ENCODE assay signal across 8 cellular contexts in the genomic region with DNA sequence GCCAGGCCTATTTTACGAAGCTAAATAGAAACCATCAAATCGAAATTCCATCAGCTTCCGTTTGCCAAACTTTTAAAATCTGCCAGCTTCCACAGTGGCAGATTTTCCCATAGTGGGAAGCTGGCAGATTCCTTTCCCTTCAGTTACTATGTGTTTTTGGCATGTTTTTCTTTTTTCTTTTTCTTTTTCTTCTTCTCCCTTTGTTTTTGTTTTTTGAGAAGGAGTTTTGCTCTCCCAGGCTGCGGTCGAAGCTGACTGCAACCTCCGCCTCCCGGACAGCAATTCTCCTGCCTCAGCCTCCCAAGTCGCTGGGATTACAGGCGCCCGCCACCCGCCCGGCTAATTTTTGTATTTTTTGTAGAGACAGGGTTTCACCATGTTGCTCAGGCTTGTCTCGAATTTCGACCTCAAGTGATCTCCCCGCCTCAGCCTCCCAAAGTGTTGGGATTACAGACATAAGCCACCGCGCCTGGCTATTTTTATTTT. TPM values are rescaled to one million over a fixed set of nuclear protein-coding genes. Genes with fewer than 3 reads are reported as not detected.
DNase-seq lines count a peak whose midpoint lies in the region; ATAC-seq, FAIRE-seq and TF ChIP-seq lines count a peak whose summit lies in the region.

No MANE protein-coding gene starts in this region.

- H3K36me3 ChIP-seq in right atrium auricular region: peaks cover 2% of the 10 kb centered on the region
- peaks cover 3% of the 10 kb centered on the region for H3K36me3 ChIP-seq in bronchial epithelial cell (ENCODE audit: control insufficient read depth, insufficient read depth, low read length)
- H3K36me3 ChIP-seq in mucosa of rectum (ENCODE audit: control insufficient read depth in 2 of 2, insufficient read depth in 2 of 2, low read length in 2 of 2): peaks cover under 1 to 3% of the 10 kb centered on the region in 2 donors

- H3K27ac ChIP-seq in right atrium auricular region (peak overlapping the region; percentile 97 to 98), mucosa of rectum (ENCODE audit: low read depth in 2 of 2, low read length in 2 of 2) (peak overlapping the region; percentile 94 to 96)

- H3K27me3 ChIP-seq in right atrium auricular region (no peaks in the 10 kb centered on the region), bronchial epithelial cell (ENCODE audit: control insufficient read depth, insufficient read depth, low read length) (no peaks in the 10 kb centered on the region), mucosa of rectum (ENCODE audit: control insufficient read depth in 2 of 2, insufficient read depth in 2 of 2, low read length in 2 of 2) (no peaks in the 10 kb centered on the region)

- DNase-seq in right atrium auricular region (ENCODE audit: low spot score): no peak
- no peak for DNase-seq in left ventricle myocardium superior
- DNase-seq in bronchial epithelial cell (ENCODE audit: low read depth): no peak
- DNase-seq in DMS53 treated with DMSO at 0.1 percent for 48 hours (lab: John Stamatoyannopoulos, UW; ENCODE audit: unreplicated experiment): no peak
- DNase-seq in A172 (ENCODE audit: low spot score): no peak
- no peak for DNase-seq in NK-92 (lab: John Stamatoyannopoulos, UW; ENCODE audit: unreplicated experiment)
- no peak for DNase-seq in NCI-H226

- no peak for FAIRE-seq in bronchial epithelial cell (lab: Jason Lieb, UNC)

- H3K4me1 ChIP-seq in right atrium auricular region (peaks cover 0 to 18% of the 10 kb centered on the region in 2 donors), mucosa of rectum (ENCODE audit: control insufficient read depth in 2 of 2, insufficient read depth in 2 of 2, low read length in 2 of 2) (peaks cover 13 to 14% of the 10 kb centered on the region in 2 donors)

- TF ChIP-seq CTCF in right atrium auricular region (IDR thresholded peaks at IDR 0.05): no peak
- no peak for TF ChIP-seq CTCF in bronchial epithelial cell (IDR thresholded peaks at IDR 0.05; ENCODE audit: insufficient read depth, low read length, severe bottlenecking)

- intact Hi-C loops in left ventricle myocardium superior (cut with micrococcal nuclease): no loop called here

- H3K9me3 ChIP-seq in right atrium auricular region (no peaks in the 10 kb centered on the region), mucosa of rectum (ENCODE audit: control insufficient read depth in 2 of 2, low read length in 2 of 2) (no peaks in the 10 kb centered on the region)

- no peak for ATAC-seq in left ventricle myocardium superior

- peak overlapping the region; percentile 85 to 98 for H3K4me3 ChIP-seq in right atrium auricular region
- peak overlapping the region; percentile 96 for H3K4me3 ChIP-seq in bronchial epithelial cell (ENCODE audit: low read depth, low read length)
- H3K4me3 ChIP-seq in mucosa of rectum (ENCODE audit: low read length in 2 of 2): peak overlapping the region; percentile 89 to 100

- peak overlapping the region; percentile 87 to 99 for H3K9ac ChIP-seq in mucosa of rectum (ENCODE audit: low read depth in 1 of 2, low read length in 2 of 2)

RNA-seq across cellular contexts. Expression of gene CWC25, which starts 0.7 kb away (rescaled TPM):
- total RNA-seq in right atrium auricular region (1 to 10 TPM; 9.0 to 9.5 TPM), left ventricle myocardium superior (10.0 TPM), bronchial epithelial cell (11.6 and 14.3 TPM in 2 replicates)
- 15.8 and 16.1 TPM in 2 replicates for total RNA-seq in A172 (2014; rRNA removed; shearing (Covaris generic))

RNA-seq across cellular contexts. Expression of gene PIP4K2B, which starts 26.4 kb away (rescaled TPM):
- total RNA-seq in right atrium auricular region: 10 to 100 TPM; 45.9 to 47.7 TPM
- total RNA-seq in left ventricle myocardium superior: 42.3 TPM
- 15.5 and 21.9 TPM in 2 replicates for total RNA-seq in bronchial epithelial cell
- total RNA-seq in A172 (2014; rRNA removed; shearing (Covaris generic)): 55.6 and 66.9 TPM in 2 replicates

RNA-seq across cellular contexts. Expression of gene RPL23, which starts 27.7 kb away (rescaled TPM):
- total RNA-seq in right atrium auricular region (100 to 1,000 TPM; 640 to 985 TPM), left ventricle myocardium superior (799 TPM), bronchial epithelial cell (1,912 and 3,303 TPM in 2 replicates)
- total RNA-seq in A172 (2014; rRNA removed; shearing (Covaris generic)): 1,400 and 1,966 TPM in 2 replicates

RNA-seq across cellular contexts. Expression of gene LASP1, which starts 44.1 kb away (rescaled TPM):
- 10 to 100 TPM; 34.2 to 65.4 TPM for total RNA-seq in right atrium auricular region
- total RNA-seq in left ventricle myocardium superior: 28.4 TPM
- 18.6 and 21.9 TPM in 2 replicates for total RNA-seq in bronchial epithelial cell
- 248 and 270 TPM in 2 replicates for total RNA-seq in A172 (2014; rRNA removed; shearing (Covaris generic))
